In the genomic region with DNA sequence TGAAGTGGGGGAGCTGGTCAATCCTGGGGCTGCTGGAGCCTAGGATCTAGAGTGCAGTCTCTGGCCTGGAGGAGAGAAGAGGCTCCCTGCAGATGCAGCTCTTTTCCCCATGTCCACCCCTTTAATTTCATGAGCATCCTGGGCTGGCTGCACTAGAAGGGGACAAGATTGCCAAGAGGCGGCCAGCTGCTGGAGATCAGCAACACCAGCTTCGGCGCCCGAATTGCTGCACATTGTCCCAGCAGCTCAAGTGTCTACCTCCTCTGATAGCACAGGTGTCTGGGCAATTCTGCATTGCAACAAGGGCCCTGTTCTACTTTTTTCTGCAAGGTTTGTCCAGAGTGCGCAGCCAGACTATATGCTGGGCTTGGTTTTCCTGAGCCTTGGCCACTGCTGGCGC, we compare ENCODE assay signal across 24 cellular contexts.
"Had no signal": no experiment of that assay in that cellular context is flagged by ENCODE, and none has a peak within 500 bp of the region (broad histone marks: within the 10 kb centered on the region; RNA-seq: fewer than 3 reads in every experiment).

No MANE protein-coding gene starts in this region.

- H3K9ac ChIP-seq: neural progenitor cell had no signal

- H3K4me3 ChIP-seq: body of pancreas, heart left ventricle, left lung, lung, neural progenitor cell, right lobe of liver, thyroid gland, upper lobe of left lung had no signal

- H3K27ac ChIP-seq: body of pancreas, heart left ventricle, left lung, neural progenitor cell, right lobe of liver, thyroid gland, upper lobe of left lung had no signal

- H3K27me3 ChIP-seq: body of pancreas, heart left ventricle, left lung, neural progenitor cell, right lobe of liver, thyroid gland, upper lobe of left lung had no signal

- H3K9me3 ChIP-seq: body of pancreas, heart left ventricle, left lung, right lobe of liver, thyroid gland, upper lobe of left lung had no signal

- DNase-seq: activated CD4-positive, alpha-beta T cell treated with anti-CD3 and anti-CD28 coated beads for 36 hours; activated CD4-positive, CD25-positive, alpha-beta regulatory T cell; activated CD8-positive, alpha-beta memory T cell treated with anti-CD3 and anti-CD28 coated beads, Interleukin-2, amount 10 ng/mL, durations not matched to agents 7 days and 5 days; activated CD8-positive, alpha-beta T cell treated with anti-CD3 and anti-CD28 coated beads, Interleukin-2, amount 10 ng/mL, durations not matched to agents 7 days and 5 days; activated naive CD4-positive, alpha-beta T cell; activated T-cell treated with anti-CD3 and anti-CD28 coated beads, Interleukin-2, amount 50 U/mL, for 72 hours; aorta; body of pancreas; cerebellar nuclear complex; cortex of kidney; foreskin fibroblast; heart left ventricle; kidney glomerular epithelial cell; left lung; mesendoderm; natural killer cell; right lobe of liver; stimulated activated CD4-positive, alpha-beta T cell treated with anti-CD3 and anti-CD28 coated beads, Interleukin-2, amount 100 ng/mL, for 48 hours; stimulated activated naive CD8-positive, alpha-beta T cell treated with anti-CD3 and anti-CD28 coated beads, Interleukin-15, Interleukin-2, amounts not matched to agents 100 U/mL and 50 U/mL, for 24 hours; T-helper 1 cell; thyroid gland had no signal

- H3K4me2 ChIP-seq: neural progenitor cell had no signal

- H3K36me3 ChIP-seq: heart left ventricle, left lung, neural progenitor cell, right lobe of liver, thyroid gland, upper lobe of left lung had no signal
